11 cellular contexts compared by ENCODE assay signal in genomic region chr1:203507227-203507626, GRCh38. TPM values are rescaled to one million over a fixed set of nuclear protein-coding genes. Genes with fewer than 3 reads are reported as not detected.
A peak's percentile ranks its signal among the peaks of the same experiment; 100 is the strongest.
DNase-seq lines count a peak whose midpoint lies in the region; ATAC-seq and TF ChIP-seq lines count a peak whose summit lies in the region.
"Had no signal": no experiment of that assay in that cellular context is flagged by ENCODE, and none has a peak within 500 bp of the region (broad histone marks: within the 10 kb centered on the region; RNA-seq: fewer than 3 reads in every experiment).

No MANE protein-coding gene starts in this region.

- CTCF ChIA-PET in AG04450 (lab: Charles Lee): interaction anchor here (1.0 to 6.7 kb wide), 3 partner anchors 21 to 194 kb away, joined by 3 to 185 read pairs (median 5); no protein-coding TSS in a partner anchor

- no peaks in the 10 kb centered on the region for H3K27me3 ChIP-seq in AG04450 (ENCODE audit: control insufficient read depth, insufficient read depth, low read length)

- ATAC-seq in omental fat pad (ENCODE audit: low FRiP score): peak; percentile 62
- no peak for ATAC-seq in mucosa of descending colon
- no peak for ATAC-seq in HG02678 (IDR thresholded peaks at IDR 0.05; ENCODE audit: unreplicated experiment)

- peak overlapping the region; percentile 11 for H3K27ac ChIP-seq in AG04450 (ENCODE audit: low read depth, low read length)

- H3K4me1 ChIP-seq in mucosa of descending colon (ENCODE audit: low read depth): no peaks in the 10 kb centered on the region

- intact Hi-C loops in mucosa of descending colon (cut with DNase I, micrococcal nuclease): loop anchor here in 1 of 2 donors (10.0 kb wide), 1 partner anchor 128 kb away; no protein-coding TSS in a partner anchor

- POLR2A ChIA-PET in AG04450 (lab: Yijun Ruan, JAX): interaction anchor here (1.6 kb wide), 1 partner anchor 119 kb away, joined by 3 read pairs; the partner anchor contains the start of gene ATP2B4

- H3K4me3 ChIP-seq in AG04450 (ENCODE audit: low read depth, low read length) (no peak overlapping the region), mucosa of descending colon (no peak overlapping the region)

- TF ChIP-seq CTCF in AG04450 (IDR thresholded peaks at IDR 0.05; ENCODE audit: low read depth, low read length) (no peak), omental fat pad (IDR thresholded peaks at IDR 0.05) (no peak), mucosa of descending colon (IDR thresholded peaks at IDR 0.05) (no peak)

- no peaks in the 10 kb centered on the region for H3K36me3 ChIP-seq in mucosa of descending colon (ENCODE audit: low read depth)

- DNase-seq in AG04450 (ENCODE audit: low read depth, low spot score) (no peak), RPMI7951 (ENCODE audit: low read depth) (peak; percentile 34), glomerular visceral epithelial cell (ENCODE audit: extremely low spot score) (peak; percentile 28), omental fat pad (ENCODE audit: low spot score) (no peak), NOMO-1 treated with DMSO at 0.1 percent for 48 hours (lab: John Stamatoyannopoulos, UW; ENCODE audit: unreplicated experiment) (no peak), mucosa of descending colon (no peak), NAMALWA (ENCODE audit: low spot score) (no peak)
- DNase-seq: activated T-cell treated with anti-CD3 and anti-CD28 coated beads, Interleukin-2, amount 50 U/mL, for 1 hour; stimulated activated CD4-positive, alpha-beta T cell treated with anti-CD3 and anti-CD28 coated beads, Interleukin-2, amount 100 ng/mL, for 48 hours had no signal

- H3K9me3 ChIP-seq in AG04450 (ENCODE audit: control insufficient read depth, insufficient read depth, low read length) (no peaks in the 10 kb centered on the region), mucosa of descending colon (no peaks in the 10 kb centered on the region)

RNA-seq across cellular contexts. Expression of gene OPTC, which starts 13.3 kb away (rescaled TPM):
- not detected in 2 replicates for polyA plus RNA-seq in AG04450 (2011; rRNA removed)
- polyA minus RNA-seq in AG04450 (2011; rRNA and poly(A)+ RNA removed): not detected in 2 replicates
- not detected in 2 replicates for total RNA-seq in RPMI7951 (2014; rRNA removed; shearing (Covaris generic))
- total RNA-seq in omental fat pad (not detected), mucosa of descending colon (not detected)
- total RNA-seq: ureter had no signal

RNA-seq across cellular contexts. Expression of gene PRELP, which starts 31.6 kb away (rescaled TPM):
- polyA plus RNA-seq in AG04450 (2011; rRNA removed): 0.65 and 0.68 TPM in 2 replicates
- polyA minus RNA-seq in AG04450 (2011; rRNA and poly(A)+ RNA removed): 0.35 and 0.37 TPM in 2 replicates
- not detected in 2 replicates for total RNA-seq in RPMI7951 (2014; rRNA removed; shearing (Covaris generic))
- total RNA-seq in omental fat pad (100 to 1,000 TPM in 1 of 4 donors, 10 to 100 TPM in 3; 67.3 to 115 (median 83.2) TPM), mucosa of descending colon (100 to 1,000 TPM in 1 of 3 donors, 1 to 10 TPM in 2; 5.5 to 174 (median 5.6) TPM)

Comparison
In these comparisons a context has a peak if more than half of its experiments do, and no peak if none do; other contexts are left out.
1. DNase-seq: peak in RPMI7951 (single experiment) and glomerular visceral epithelial cell (single experiment); none in AG04450 (single experiment), omental fat pad (single experiment), NOMO-1 treated with DMSO at 0.1 percent for 48 hours (single experiment), mucosa of descending colon (0 of 3) and NAMALWA (single experiment).